Comparison of ENCODE assay signal across 28 cellular contexts in genomic region chrX:114268643-114269042, GRCh38.
"Had no signal": no experiment of that assay in that cellular context is flagged by ENCODE, and none has a peak within 500 bp of the region (broad histone marks: within the 10 kb centered on the region; RNA-seq: fewer than 3 reads in every experiment).

No MANE protein-coding gene starts in this region.

- H3K36me3 Mint-ChIP-seq: activated naive CD8-positive, alpha-beta T cell treated with anti-CD3 and anti-CD28 coated beads, Interleukin-2, amount 10 ng/mL, durations not matched to agents 7 days and 5 days; T-cell had no signal

- H3K27ac ChIP-seq: adrenal gland, body of pancreas, Peyer's patch, SJSA1, WERI-Rb-1 had no signal

- H3K27ac Mint-ChIP-seq: activated CD8-positive, alpha-beta T cell treated with anti-CD3 and anti-CD28 coated beads for 36 hours; activated naive CD8-positive, alpha-beta T cell treated with anti-CD3 and anti-CD28 coated beads, Interleukin-2, amount 10 ng/mL, durations not matched to agents 7 days and 5 days; activated T-cell treated with anti-CD3 and anti-CD28 coated beads, Interleukin-2, amount 50 U/mL, for 72 hours; activated T-helper 2 cell treated with anti-CD3 and anti-CD28 coated beads, Interferon-gamma antibody, Interleukin-2, Interleukin-4, amounts not matched to agents 10 μg/mL and 5 μg/mL and 100 μg/mL, durations not matched to agents 14 hours and 24 hours and 36 hours; T-cell had no signal

- H3K27me3 Mint-ChIP-seq: activated CD8-positive, alpha-beta T cell treated with anti-CD3 and anti-CD28 coated beads for 36 hours; activated naive CD8-positive, alpha-beta T cell treated with anti-CD3 and anti-CD28 coated beads, Interleukin-2, amount 10 ng/mL, durations not matched to agents 7 days and 5 days; central memory CD8-positive, alpha-beta T cell had no signal

- H3K4me1 Mint-ChIP-seq: activated naive CD8-positive, alpha-beta T cell treated with anti-CD3 and anti-CD28 coated beads, Interleukin-2, amount 10 ng/mL, durations not matched to agents 7 days and 5 days; central memory CD8-positive, alpha-beta T cell; T-cell had no signal

- H3K9me3 ChIP-seq: adrenal gland, body of pancreas, Peyer's patch, SJSA1 had no signal

- FAIRE-seq: bronchial epithelial cell had no signal

- H3K4me1 ChIP-seq: adrenal gland, body of pancreas, Peyer's patch, SJSA1 had no signal

- H3K9me3 Mint-ChIP-seq: activated CD8-positive, alpha-beta T cell treated with anti-CD3 and anti-CD28 coated beads for 36 hours had no signal

- H3K4me3 Mint-ChIP-seq: activated CD8-positive, alpha-beta T cell treated with anti-CD3 and anti-CD28 coated beads for 36 hours; activated naive CD8-positive, alpha-beta T cell treated with anti-CD3 and anti-CD28 coated beads, Interleukin-2, amount 10 ng/mL, durations not matched to agents 7 days and 5 days; activated T-cell treated with anti-CD3 and anti-CD28 coated beads, Interleukin-2, amount 50 U/mL, for 72 hours; central memory CD8-positive, alpha-beta T cell; T-cell had no signal

- H3K27me3 ChIP-seq: adrenal gland, body of pancreas, Peyer's patch, SJSA1 had no signal

- DNase-seq: activated CD4-positive, alpha-beta T cell treated with anti-CD3 and anti-CD28 coated beads for 4 hours; activated CD8-positive, alpha-beta memory T cell treated with anti-CD3 and anti-CD28 coated beads, Interleukin-2, amount 50 U/mL, for 4 hours; activated CD8-positive, alpha-beta T cell treated with anti-CD3 and anti-CD28 coated beads for 36 hours; activated naive CD4-positive, alpha-beta T cell treated with anti-CD3 and anti-CD28 coated beads, Interleukin-2, amount 50 U/mL, for 16 hours; activated naive CD8-positive, alpha-beta T cell treated with anti-CD3 and anti-CD28 coated beads, Interleukin-2, amount 10 ng/mL, durations not matched to agents 7 days and 5 days; activated T-cell treated with anti-CD3 and anti-CD28 coated beads, Interleukin-2, amount 50 U/mL, for 72 hours; adrenal gland; anterior cingulate cortex; body of pancreas; Karpas-422; NCI-H1105 treated with DMSO at 0.1 percent for 48 hours; NCI-H1436 treated with DMSO at 0.1 percent for 48 hours; NCI-H187; NCI-H2081; NCI-H510A treated with DMSO at 0.1 percent for 48 hours; NCI-H69; NK-92 treated with Interleukin-12 subunit alpha and Interleukin-12 subunit beta, amount 100 ng/mL, for 24 hours; Peyer's patch; SHP77; T-cell; T-helper 2 cell; T1000; WERI-Rb-1 had no signal

- ATAC-seq: activated CD8-positive, alpha-beta T cell treated with anti-CD3 and anti-CD28 coated beads for 36 hours; activated T-cell treated with anti-CD3 and anti-CD28 coated beads, Interleukin-2, amount 50 U/mL, for 72 hours; body of pancreas; SK-N-SH treated with all-trans-retinoic acid at 6 μM for 48 hours; T-cell had no signal

- H3K4me3 ChIP-seq: adrenal gland, body of pancreas, Peyer's patch, SJSA1 had no signal

- H3K36me3 ChIP-seq: adrenal gland, Peyer's patch, SJSA1, WERI-Rb-1 had no signal
